22 cellular contexts compared by ENCODE assay signal in genomic region chr5:1278656-1279442, GRCh38. TPM values are rescaled to one million over a fixed set of nuclear protein-coding genes. Genes with fewer than 3 reads are reported as not detected.
"Had no signal": no experiment of that assay in that cellular context is flagged by ENCODE, and none has a peak within 500 bp of the region (broad histone marks: within the 10 kb centered on the region; RNA-seq: fewer than 3 reads in every experiment).

No MANE protein-coding gene starts in this region.

- ATAC-seq: body of pancreas; stimulated activated effector memory CD8-positive, alpha-beta T cell treated with anti-CD3 and anti-CD28 coated beads, Interleukin-12 subunit alpha, Interleukin-12 subunit beta, amount 100 ng/mL, for 72 hours had no signal

- DNase-seq: activated CD4-positive, alpha-beta T cell treated with anti-CD3 and anti-CD28 coated beads, Interleukin-2, amount 50 U/mL, for 48 hours; activated CD4-positive, CD25-positive, alpha-beta regulatory T cell treated with anti-CD3 and anti-CD28 coated beads, Interleukin-2, amount 50 U/mL, for 72 hours; activated T-cell treated with anti-CD3 and anti-CD28 coated beads, Interleukin-2, amount 50 U/mL, for 24 hours; amniotic stem cell; body of pancreas; central memory CD4-positive, alpha-beta T cell; stimulated activated CD4-positive, alpha-beta T cell treated with anti-CD3 and anti-CD28 coated beads, Interleukin-12 subunit alpha, Interleukin-12 subunit beta, amount 100 ng/mL, for 4 hours; stimulated activated CD4-positive, alpha-beta T cell treated with anti-CD3 and anti-CD28 coated beads, Interleukin-2, amount 100 ng/mL, for 24 hours; T-helper 1 cell; T1000; tibial artery had no signal

- H3K4me3 ChIP-seq: body of pancreas, coronary artery, esophagus muscularis mucosa, hepatocyte, tibial artery had no signal

- H3K27ac ChIP-seq: body of pancreas, coronary artery, esophagus muscularis mucosa, hepatocyte, tibial artery had no signal

- H3K27me3 ChIP-seq: body of pancreas, esophagus muscularis mucosa, hepatocyte, tibial artery had no signal

- H3K4me1 ChIP-seq: body of pancreas, esophagus muscularis mucosa, tibial artery had no signal

- H3K36me3 ChIP-seq: esophagus muscularis mucosa, tibial artery had no signal

- H3K9me3 ChIP-seq: body of pancreas had no signal

RNA-seq across cellular contexts. Expression of gene TERT, which starts 16.0 kb away (rescaled TPM):
- total RNA-seq: body of pancreas, esophagus muscularis mucosa, hepatocyte, mesenteric fat pad, osteocyte, subcutaneous adipose tissue had no signal
- polyA plus RNA-seq: keratinocyte, liver, neural cell had no signal

RNA-seq across cellular contexts. Expression of gene SLC6A18, which starts 53.7 kb away (rescaled TPM):
- total RNA-seq: body of pancreas, esophagus muscularis mucosa, hepatocyte, liver, mesenteric fat pad, osteocyte, pulmonary artery endothelial cell, subcutaneous adipose tissue had no signal
- polyA plus RNA-seq: keratinocyte, liver, neural cell had no signal
